6 cellular contexts compared by ENCODE assay signal in genomic region chr2:218216336-218216673, GRCh38. TPM values are rescaled to one million over a fixed set of nuclear protein-coding genes. Genes with fewer than 3 reads are reported as not detected.
DNase-seq lines count a peak whose midpoint lies in the region; ATAC-seq and TF ChIP-seq lines count a peak whose summit lies in the region.

No MANE protein-coding gene starts in this region.

- H3K9ac ChIP-seq in SK-N-MC (ENCODE audit: insufficient read length) (peak overlapping the region; percentile 86), iPS-20b (ENCODE audit: low read depth, low read length) (peak overlapping the region; percentile 55; the same call in 1 of the 2 replicates)

- peaks cover 15% of the 10 kb centered on the region for H3K4me1 ChIP-seq in iPS-20b (ENCODE audit: insufficient read depth, low read length)

- H3K4me3 ChIP-seq in AG04450 (ENCODE audit: low read depth, low read length) (peak overlapping the region; percentile 96), SK-N-MC (peak overlapping the region; percentile 89), iPS-20b (ENCODE audit: low read length) (peak overlapping the region; percentile 99)

- 0 out of 2 replicates have a peak, but pooled peaks cover 4% of the 10 kb centered on the region for H3K36me3 ChIP-seq in SK-N-MC (ENCODE audit: insufficient read depth, low read length)
- peaks cover 7% of the 10 kb centered on the region for H3K36me3 ChIP-seq in iPS-20b (ENCODE audit: insufficient read depth, low read depth, low read length)

- DNase-seq in AG04450 (ENCODE audit: low read depth, low spot score) (no peak), SK-N-MC (ENCODE audit: low read depth, low spot score) (no peak)
- no peak for DNase-seq in stimulated activated CD8-positive, alpha-beta memory T cell treated with anti-CD3 and anti-CD28 coated beads, Interleukin-4, amount 100 ng/mL, for 48 hours

- CTCF ChIA-PET in AG04450 (lab: Charles Lee), result no interaction called here

- H3K9me3 ChIP-seq in AG04450 (ENCODE audit: control insufficient read depth, insufficient read depth, low read length) (peaks cover 6% of the 10 kb centered on the region; the same call in 1 of the 2 replicates), SK-N-MC (ENCODE audit: low read depth, low read length) (no peaks in the 10 kb centered on the region), iPS-20b (ENCODE audit: insufficient read depth, low read depth, low read length) (no peaks in the 10 kb centered on the region)

- H3K27me3 ChIP-seq in AG04450 (ENCODE audit: control insufficient read depth, insufficient read depth, low read length) (peaks cover 2% of the 10 kb centered on the region), iPS-20b (ENCODE audit: insufficient read depth, low read length) (no peaks in the 10 kb centered on the region)

- POLR2A ChIA-PET in AG04450 (lab: Yijun Ruan, JAX), result interaction anchor here (0.8 kb wide), 1 partner anchor 13 kb away, joined by 5 read pairs; no protein-coding TSS in a partner anchor

- no peak for ATAC-seq in HG02759 (IDR thresholded peaks at IDR 0.05; ENCODE audit: unreplicated experiment)
- no peak for ATAC-seq in GM21515 (IDR thresholded peaks at IDR 0.05; ENCODE audit: unreplicated experiment)

- peak overlapping the region; percentile 93 for H3K27ac ChIP-seq in AG04450 (ENCODE audit: low read depth, low read length)
- peak overlapping the region; percentile 84 for H3K27ac ChIP-seq in SK-N-MC
- H3K27ac ChIP-seq in iPS-20b (ENCODE audit: low read length), result no peak overlapping the region

- no peak for TF ChIP-seq CTCF in AG04450 (IDR thresholded peaks at IDR 0.05; ENCODE audit: low read depth, low read length)

RNA-seq across cellular contexts. Expression of gene ARPC2, which starts 0.7 kb away (rescaled TPM):
- 548 and 666 TPM in 2 replicates for polyA plus RNA-seq in AG04450 (2011; rRNA removed)
- polyA minus RNA-seq in AG04450 (2011; rRNA and poly(A)+ RNA removed), result 295 and 307 TPM in 2 replicates

RNA-seq across cellular contexts. Expression of gene GPBAR1, which starts 44.5 kb away (rescaled TPM):
- polyA plus RNA-seq in AG04450 (2011; rRNA removed), result 0.05 TPM in 1 of 2 replicates, not detected in the other
- 0.17 and 0.23 TPM in 2 replicates for polyA minus RNA-seq in AG04450 (2011; rRNA and poly(A)+ RNA removed)

RNA-seq across cellular contexts. Expression of gene CXCR1, which starts 49.5 kb away (rescaled TPM):
- polyA plus RNA-seq in AG04450 (2011; rRNA removed), result not detected in 2 replicates
- polyA minus RNA-seq in AG04450 (2011; rRNA and poly(A)+ RNA removed), result not detected in 2 replicates

RNA-seq across cellular contexts. Expression of gene AAMP, which starts 53.6 kb away (rescaled TPM):
- 51.6 and 55.1 TPM in 2 replicates for polyA plus RNA-seq in AG04450 (2011; rRNA removed)
- 38.3 and 49.8 TPM in 2 replicates for polyA minus RNA-seq in AG04450 (2011; rRNA and poly(A)+ RNA removed)

RNA-seq across cellular contexts. Expression of gene PNKD, which starts 54.0 kb away (rescaled TPM):
- polyA plus RNA-seq in AG04450 (2011; rRNA removed), result 32.1 and 45.9 TPM in 2 replicates
- polyA minus RNA-seq in AG04450 (2011; rRNA and poly(A)+ RNA removed), result 12.6 and 18.3 TPM in 2 replicates
